Comparison of ENCODE assay signal across 22 cellular contexts in the genomic region with DNA sequence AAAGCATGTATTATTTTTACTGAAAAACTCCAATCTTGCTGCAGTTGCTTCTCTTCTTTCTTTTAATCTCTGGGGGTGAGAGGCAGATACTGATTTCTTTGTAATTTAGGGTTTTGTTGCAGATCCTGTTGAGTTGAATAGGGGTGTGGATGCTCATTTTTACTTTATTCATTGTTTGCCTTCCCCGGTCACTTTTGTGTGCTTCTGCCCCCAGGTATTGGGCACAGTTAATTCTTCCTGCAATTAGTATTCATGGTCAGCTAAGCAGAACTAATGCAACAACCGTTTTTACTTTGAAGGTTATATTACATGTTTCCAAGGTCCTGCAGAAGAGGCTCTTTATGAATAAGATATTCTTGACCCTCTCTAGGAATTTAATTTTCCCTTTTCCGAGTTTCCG.
"Had no signal": no experiment of that assay in that cellular context is flagged by ENCODE, and none has a peak within 500 bp of the region (broad histone marks: within the 10 kb centered on the region; RNA-seq: fewer than 3 reads in every experiment).

No MANE protein-coding gene starts in this region.

- H3K4me3 ChIP-seq: adrenal gland, gastrocnemius medialis, heart right ventricle, mucosa of descending colon, prostate gland, suprapubic skin, transverse colon, uterus had no signal

- H3K36me3 ChIP-seq: adrenal gland, gastrocnemius medialis, heart right ventricle, prostate gland, suprapubic skin, transverse colon, uterus, WERI-Rb-1 had no signal

- H3K9me3 ChIP-seq: adrenal gland, gastrocnemius medialis, heart right ventricle, mucosa of descending colon, prostate gland, suprapubic skin, transverse colon, uterus had no signal

- H3K4me1 ChIP-seq: adrenal gland, gastrocnemius medialis, heart right ventricle, prostate gland, suprapubic skin, transverse colon, uterus had no signal

- H3K27ac ChIP-seq: adrenal gland, gastrocnemius medialis, heart right ventricle, prostate gland, suprapubic skin, transverse colon, uterus, WERI-Rb-1 had no signal

- ATAC-seq: activated naive CD4-positive, alpha-beta T cell treated with anti-CD3 and anti-CD28 coated beads, Interleukin-2, amount 50 U/mL, for 72 hours; esophagus mucosa; gastrocnemius medialis; heart right ventricle; left ventricle myocardium superior; mucosa of descending colon; stimulated activated naive CD8-positive, alpha-beta T cell treated with anti-CD3 and anti-CD28 coated beads, Interleukin-15, amount 100 ng/mL, for 72 hours had no signal

- H3K27me3 ChIP-seq: adrenal gland, gastrocnemius medialis, heart right ventricle, suprapubic skin, transverse colon, uterus had no signal

- DNase-seq: activated CD4-positive, alpha-beta memory T cell treated with anti-CD3 and anti-CD28 coated beads for 36 hours; activated gamma-delta T cell treated with Interleukin-2 at 50 U/mL for 16 hours; activated T-cell treated with anti-CD3 and anti-CD28 coated beads for 4 hours; adrenal gland; effector CD4-positive, alpha-beta T cell; gastrocnemius medialis; heart right ventricle; kidney glomerular epithelial cell; left ventricle myocardium superior; mucosa of descending colon; naive B cell; small intestine; stimulated activated CD4-positive, alpha-beta T cell treated with anti-CD3 and anti-CD28 coated beads, Interleukin-15, amount 100 ng/mL, for 24 hours; stimulated activated CD4-positive, alpha-beta T cell treated with anti-CD3 and anti-CD28 coated beads, Interleukin-4, amount 100 ng/mL, for 1 hour; stimulated activated naive CD8-positive, alpha-beta T cell treated with anti-CD3 and anti-CD28 coated beads, Interleukin-15, amount 100 ng/mL, for 72 hours; transverse colon; uterus; WERI-Rb-1 had no signal
